In genomic region chr10:73910764-73911552, GRCh38 we compare ENCODE assay signal across 1 cellular context.
TF ChIP-seq lines count a peak whose summit lies in the region.

PLAU (plus strand) TSS chr10:73911132; CDS start chr10:73911556, 424 bp downstream.

TF ChIP-seq in K562, 482 proteins besides CTCF, POLR2A, EP300 and RAD21 (continued from another document):
- no peak for TF ChIP-seq CBX5 (IDR thresholded peaks at IDR 0.05; ENCODE audit: borderline replicate concordance, low read depth)
- TF ChIP-seq MGA (IDR thresholded peaks at IDR 0.05) = peak; percentile 83
- TF ChIP-seq ZNF124 (CRISPR knock-in tag; IDR thresholded peaks at IDR 0.05) = no peak
- TF ChIP-seq TFAP4 (CRISPR knock-in tag; IDR thresholded peaks at IDR 0.05; ENCODE audit: borderline replicate concordance) = peak; percentile 11; the same call in 1 of the 2 replicates
- TF ChIP-seq SMAD4 (CRISPR knock-in tag; conservative IDR thresholded peaks at IDR 0.05) = peak; percentile 64
- TF ChIP-seq TAF1 (IDR thresholded peaks at IDR 0.05; ENCODE audit: control insufficient read depth, extremely low read depth, insufficient read depth, low read length, severe bottlenecking) = peak; percentile 17
- no peak for TF ChIP-seq ZKSCAN8 (CRISPR knock-in tag; IDR thresholded peaks at IDR 0.05)
- TF ChIP-seq HLTF (IDR thresholded peaks at IDR 0.05) = no peak
- TF ChIP-seq TBP (optimal IDR thresholded peaks at IDR 0.05; ENCODE audit: low read depth, low read length) = peak; percentile 40
- peak; percentile 83 for TF ChIP-seq POLR2G (IDR thresholded peaks at IDR 0.05; ENCODE audit: low read depth, low read length)
- TF ChIP-seq L3MBTL2 (IDR thresholded peaks at IDR 0.05) = peak; percentile 81
- no peak for TF ChIP-seq KHSRP (IDR thresholded peaks at IDR 0.05)
- TF ChIP-seq MAX (CRISPR knock-in tag; IDR thresholded peaks at IDR 0.05) = peak; percentile 65
- no peak for TF ChIP-seq NELFE (IDR thresholded peaks at IDR 0.05; ENCODE audit: insufficient read depth, insufficient read length)
